In the genomic region with DNA sequence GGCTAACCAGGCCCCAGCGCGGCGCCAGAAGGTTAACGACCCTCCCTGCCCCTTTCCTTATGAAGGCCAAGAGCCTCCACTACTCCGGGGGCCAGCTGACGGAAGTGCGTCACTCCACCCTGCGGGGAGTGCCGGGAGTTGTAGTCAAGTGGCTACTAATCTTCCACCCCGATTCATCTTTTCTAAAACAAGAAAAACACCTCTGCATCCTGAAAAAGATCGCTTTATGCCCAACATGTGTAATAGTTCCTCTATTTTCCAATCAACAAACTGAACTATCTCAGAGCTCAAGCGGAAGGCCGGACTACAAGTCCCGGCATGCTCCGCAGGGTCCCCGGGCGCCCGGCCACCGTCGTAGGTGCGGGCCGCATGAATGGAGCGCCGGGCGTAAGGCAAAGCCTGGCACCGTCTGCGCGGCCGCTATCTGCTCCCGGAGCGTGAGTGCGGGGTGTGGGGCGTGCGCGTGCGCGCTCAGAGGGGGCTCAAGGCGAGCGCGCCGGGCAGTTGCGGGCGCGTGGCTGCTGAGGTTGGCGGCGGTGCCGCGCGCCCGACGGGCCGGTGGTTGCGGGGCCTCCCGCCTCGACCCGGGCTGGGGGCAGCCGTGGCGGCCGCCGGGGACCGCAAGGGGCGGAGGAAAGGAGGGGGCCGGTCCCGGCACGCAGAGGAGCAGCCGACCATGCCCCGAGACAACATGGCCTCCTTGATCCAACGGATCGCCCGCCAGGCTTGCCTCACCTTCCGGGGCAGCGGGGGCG, we compare ENCODE assay signal across 7 cellular contexts. TPM values are rescaled to one million over a fixed set of nuclear protein-coding genes. Genes with fewer than 3 reads are reported as not detected.
DNase-seq lines count a peak whose midpoint lies in the region; ATAC-seq lines count a peak whose summit lies in the region.

A gene (plus strand): TSS at position 337 of the 755 bp plus-strand sequence. CDS start 340 bp downstream, at position 677.

- peak; percentile 87 for DNase-seq in NCI-H146 (lab: John Stamatoyannopoulos, UW)
- peak; percentile 67 for DNase-seq in T-helper 22 cell (ENCODE audit: low read depth)
- peak; percentile 93 for DNase-seq in astrocyte of the hippocampus (ENCODE audit: low read depth, low spot score)
- DNase-seq in hepatic stellate cell (ENCODE audit: low spot score) = peak; percentile 89
- peak; percentile 65 for DNase-seq in renal cortical epithelial cell (ENCODE audit: low read depth)

- ATAC-seq in GM18502 (IDR thresholded peaks at IDR 0.05; ENCODE audit: poor library complexity, unreplicated experiment) = peak; percentile 94
- ATAC-seq in HG02870 (IDR thresholded peaks at IDR 0.05; ENCODE audit: unreplicated experiment) = peak; percentile 85

RNA-seq across cellular contexts. Expression of the gene that starts here (rescaled TPM):
- total RNA-seq in renal cortical epithelial cell = 23.0 and 23.3 TPM in 2 replicates

Comparison
In these comparisons a context has a peak if more than half of its experiments do, and no peak if none do; other contexts are left out.
1. Peak in every context shown above with its lines: DNase-seq and ATAC-seq.